Comparison of ENCODE assay signal across 23 cellular contexts in the genomic region with DNA sequence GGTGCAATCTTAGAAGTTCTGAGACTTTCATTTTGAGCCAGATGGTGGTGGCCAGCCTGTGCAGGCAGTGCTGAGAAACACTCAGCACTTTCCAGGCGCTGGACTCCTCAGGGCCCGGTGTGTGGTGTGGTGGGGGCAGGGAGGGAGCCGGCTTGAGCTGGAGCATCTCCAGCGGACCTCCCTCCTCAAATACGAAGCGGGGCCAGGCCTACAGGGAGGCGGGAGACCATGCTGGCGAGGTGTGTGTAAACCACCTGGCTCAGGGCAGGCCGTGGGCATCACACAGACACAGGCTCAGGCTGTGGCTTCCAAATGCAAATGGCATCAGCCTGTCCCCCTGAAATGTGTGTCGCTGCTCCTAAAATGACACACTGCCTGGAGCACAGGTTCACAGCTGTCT.
"Had no signal": no experiment of that assay in that cellular context is flagged by ENCODE, and none has a peak within 500 bp of the region (broad histone marks: within the 10 kb centered on the region; RNA-seq: fewer than 3 reads in every experiment).

No MANE protein-coding gene starts in this region.

- H3K4me1 Mint-ChIP-seq: activated naive CD4-positive, alpha-beta T cell treated with anti-CD3 and anti-CD28 coated beads, Interleukin-2, amount 10 ng/mL, durations not matched to agents 7 days and 5 days; endodermal cell; immature natural killer cell; mesothelial cell of epicardium; naive B cell had no signal

- H3K27ac ChIP-seq: pancreas, right atrium auricular region, spleen, testis, transverse colon, WERI-Rb-1 had no signal

- H3K27me3 ChIP-seq: pancreas, right atrium auricular region, spleen, testis, transverse colon had no signal

- H3K4me3 ChIP-seq: pancreas, right atrium auricular region, spleen, testis, transverse colon had no signal

- H3K27ac Mint-ChIP-seq: activated naive CD4-positive, alpha-beta T cell treated with anti-CD3 and anti-CD28 coated beads, Interleukin-2, amount 10 ng/mL, durations not matched to agents 7 days and 5 days; activated naive CD8-positive, alpha-beta T cell treated with anti-CD3 and anti-CD28 coated beads, Interleukin-2, amount 10 ng/mL, durations not matched to agents 7 days and 5 days; endodermal cell; immature natural killer cell; mesothelial cell of epicardium; T-helper 17 cell had no signal

- H3K4me1 ChIP-seq: pancreas, right atrium auricular region, testis, transverse colon had no signal

- H3K9me3 Mint-ChIP-seq: activated naive CD4-positive, alpha-beta T cell treated with anti-CD3 and anti-CD28 coated beads, Interleukin-2, amount 10 ng/mL, durations not matched to agents 7 days and 5 days; activated naive CD8-positive, alpha-beta T cell treated with anti-CD3 and anti-CD28 coated beads, Interleukin-2, amount 10 ng/mL, durations not matched to agents 7 days and 5 days; endodermal cell; immature natural killer cell; mesothelial cell of epicardium; naive B cell; nephron progenitor cell had no signal

- H3K9me3 ChIP-seq: pancreas, right atrium auricular region, spleen, testis, transverse colon had no signal

- H3K36me3 ChIP-seq: pancreas, WERI-Rb-1 had no signal

- H3K36me3 Mint-ChIP-seq: activated naive CD4-positive, alpha-beta T cell treated with anti-CD3 and anti-CD28 coated beads, Interleukin-2, amount 10 ng/mL, durations not matched to agents 7 days and 5 days; activated naive CD8-positive, alpha-beta T cell treated with anti-CD3 and anti-CD28 coated beads, Interleukin-2, amount 10 ng/mL, durations not matched to agents 7 days and 5 days; immature natural killer cell; mesothelial cell of epicardium; naive B cell had no signal

- DNase-seq: activated CD4-positive, alpha-beta T cell treated with anti-CD3 and anti-CD28 coated beads for 48 hours; activated CD4-positive, alpha-beta T cell treated with anti-CD3 and anti-CD28 coated beads, Interleukin-2, amount 50 U/mL, for 48 hours; activated CD8-positive, alpha-beta memory T cell treated with anti-CD3 and anti-CD28 coated beads for 24 hours; activated effector memory CD4-positive, alpha-beta T cell treated with anti-CD3 and anti-CD28 coated beads, Interleukin-2, amount 50 U/mL, for 16 hours; activated naive CD4-positive, alpha-beta T cell treated with anti-CD3 and anti-CD28 coated beads, Interleukin-2, amount 10 ng/mL, durations not matched to agents 7 days and 5 days; activated naive CD8-positive, alpha-beta T cell treated with anti-CD3 and anti-CD28 coated beads, Interleukin-2, amount 10 ng/mL, durations not matched to agents 7 days and 5 days; caudate nucleus; head of caudate nucleus; hypothalamus; immature natural killer cell; naive B cell; nephron progenitor cell; spleen; stimulated activated naive CD4-positive, alpha-beta T cell treated with Interleukin-2 at 50 U/mL for 16 hours; T-helper 17 cell; T1000; testis; transverse colon; WERI-Rb-1 had no signal

- H3K4me3 Mint-ChIP-seq: activated naive CD4-positive, alpha-beta T cell treated with anti-CD3 and anti-CD28 coated beads, Interleukin-2, amount 10 ng/mL, durations not matched to agents 7 days and 5 days; activated naive CD8-positive, alpha-beta T cell treated with anti-CD3 and anti-CD28 coated beads, Interleukin-2, amount 10 ng/mL, durations not matched to agents 7 days and 5 days; endodermal cell; immature natural killer cell; mesothelial cell of epicardium; naive B cell; T-helper 17 cell had no signal

- H3K27me3 Mint-ChIP-seq: activated naive CD4-positive, alpha-beta T cell treated with anti-CD3 and anti-CD28 coated beads, Interleukin-2, amount 10 ng/mL, durations not matched to agents 7 days and 5 days; activated naive CD8-positive, alpha-beta T cell treated with anti-CD3 and anti-CD28 coated beads, Interleukin-2, amount 10 ng/mL, durations not matched to agents 7 days and 5 days; naive B cell; T-helper 17 cell had no signal
